7 cellular contexts compared by ENCODE assay signal in the genomic region with DNA sequence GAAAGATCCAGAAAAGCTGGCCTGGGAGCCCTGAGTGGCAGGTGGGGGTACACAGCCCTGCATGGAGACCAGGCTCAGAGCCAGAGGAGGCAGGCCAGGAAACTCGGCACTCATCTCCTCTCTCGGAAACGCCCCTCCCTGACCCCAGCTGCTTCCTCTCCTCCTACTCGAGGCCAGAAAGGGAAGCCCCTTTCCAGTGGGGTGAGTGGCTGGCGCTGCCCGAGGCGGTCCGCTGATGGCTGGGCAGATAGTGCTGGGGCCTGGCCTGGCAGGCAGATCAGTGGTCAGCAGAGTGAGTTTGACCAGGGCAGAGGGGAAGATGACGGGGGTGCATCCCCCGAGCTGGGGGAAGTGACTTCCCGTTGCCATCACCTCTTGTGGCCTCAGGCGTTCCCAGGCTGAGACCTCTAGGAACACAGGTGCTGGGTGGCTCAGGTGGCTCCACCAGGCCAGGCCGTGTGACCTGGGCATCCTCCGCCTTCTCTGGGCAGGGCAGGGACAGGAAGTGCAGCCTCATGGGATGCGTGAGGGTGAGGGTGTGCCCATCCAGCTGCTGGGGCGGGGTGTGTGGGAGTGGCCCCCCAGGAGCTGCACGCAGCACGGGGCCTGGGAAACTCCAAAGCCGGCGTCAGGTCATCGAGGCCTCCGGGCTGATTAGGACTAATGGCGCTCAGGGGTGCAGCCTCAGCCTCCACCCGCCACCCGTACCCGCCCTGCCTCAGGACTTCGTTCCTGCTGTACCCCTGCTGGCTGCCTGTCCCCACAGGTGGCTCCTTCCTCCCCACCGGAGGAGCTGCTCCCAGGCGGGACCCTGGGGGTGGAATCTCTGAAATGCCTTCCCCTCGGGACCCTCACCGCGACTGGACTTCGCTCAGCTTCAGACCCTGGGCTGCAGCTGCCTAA.
DNase-seq lines count a peak whose midpoint lies in the region; ATAC-seq and TF ChIP-seq lines count a peak whose summit lies in the region.

No MANE protein-coding gene starts in this region.

- peaks cover 56% of the 10 kb centered on the region for H3K4me1 ChIP-seq in effector memory CD4-positive, alpha-beta T cell (ENCODE audit: control insufficient read depth, insufficient read depth, low read length, poor library complexity, severe bottlenecking)
- H3K4me1 ChIP-seq in neutrophil (ENCODE audit: control insufficient read depth in 1 of 2, insufficient read depth in 1 of 2, low read depth in 1 of 2, low read length in 1 of 2) = peaks cover 85 to 90% of the 10 kb centered on the region in 2 experiments

- no peaks in the 10 kb centered on the region for H3K36me3 ChIP-seq in effector memory CD4-positive, alpha-beta T cell (ENCODE audit: control insufficient read depth, insufficient read depth, low read length)
- H3K36me3 ChIP-seq in neutrophil = peaks cover 31% of the 10 kb centered on the region

- ATAC-seq in HG03175 (IDR thresholded peaks at IDR 0.05; ENCODE audit: unreplicated experiment) (peak; percentile 39), HG03571 (IDR thresholded peaks at IDR 0.05; ENCODE audit: unreplicated experiment) (no peak)

- H3K27ac ChIP-seq in effector memory CD4-positive, alpha-beta T cell (ENCODE audit: insufficient read depth, low read length, poor library complexity, severe bottlenecking) = peak overlapping the region; percentile 69
- H3K27ac ChIP-seq in neutrophil = peak overlapping the region; percentile 98

- H3K27me3 ChIP-seq in effector memory CD4-positive, alpha-beta T cell (replicated peaks; ENCODE audit: control insufficient read depth, insufficient read depth, low read length, poor library complexity, severe bottlenecking) = no peaks in the 10 kb centered on the region
- no peaks in the 10 kb centered on the region for H3K27me3 ChIP-seq in neutrophil

- peak; percentile 53 for DNase-seq in T-helper 22 cell (ENCODE audit: low read depth)
- peak in 1 of 3 donors; percentile 37 for DNase-seq in effector memory CD4-positive, alpha-beta T cell
- no peak for DNase-seq in putamen (ENCODE audit: low spot score)

- no peaks in the 10 kb centered on the region for H3K9me3 ChIP-seq in effector memory CD4-positive, alpha-beta T cell (ENCODE audit: control insufficient read depth, low read length)
- no peaks in the 10 kb centered on the region for H3K9me3 ChIP-seq in neutrophil

- peak overlapping the region; percentile 38 for H3K4me3 ChIP-seq in effector memory CD4-positive, alpha-beta T cell (ENCODE audit: insufficient read depth, low read depth, low read length, poor library complexity, severe bottlenecking)
- peak overlapping the region; percentile 92 to 97 for H3K4me3 ChIP-seq in neutrophil (ENCODE audit: low read depth in 1 of 2, low read length in 1 of 2)

- in situ Hi-C loops in GM18951 (cut with MboI; ENCODE audit: low sequenced_read_pairs, unreplicated experiment) = no loop called here

- TF ChIP-seq POLR2A in GM18951 (IDR thresholded peaks at IDR 0.05; ENCODE audit: extremely low read depth, insufficient read depth, insufficient read length) = peak; percentile 52

- TF ChIP-seq CTCF in neutrophil (IDR thresholded peaks at IDR 0.05) = peak; percentile 36
